18 cellular contexts compared by ENCODE assay signal in genomic region chr9:70607329-70607728, GRCh38.
"Had no signal": no experiment of that assay in that cellular context is flagged by ENCODE, and none has a peak within 500 bp of the region (broad histone marks: within the 10 kb centered on the region; RNA-seq: fewer than 3 reads in every experiment).

No MANE protein-coding gene starts in this region.

- H3K27me3 ChIP-seq: body of pancreas, tibial artery, uterus had no signal

- H3K36me3 ChIP-seq: tibial artery, uterus had no signal

- H3K9me3 ChIP-seq: body of pancreas, tibial artery, uterus had no signal

- ATAC-seq: body of pancreas, foreskin keratinocyte had no signal

- H3K4me1 ChIP-seq: foreskin keratinocyte, parathyroid adenoma had no signal

- DNase-seq: activated B cell treated with CpG ODN at 0.5 μM for 24 hours; activated CD4-positive, alpha-beta memory T cell treated with anti-CD3 and anti-CD28 coated beads for 36 hours; activated CD4-positive, alpha-beta T cell treated with anti-CD3 and anti-CD28 coated beads for 4 hours; activated naive CD4-positive, alpha-beta T cell; activated naive CD8-positive, alpha-beta T cell treated with anti-CD3 and anti-CD28 coated beads for 36 hours; amniotic stem cell; foreskin keratinocyte; glutamatergic neuron; islet precursor cell; midbrain; stimulated activated CD4-positive, alpha-beta T cell treated with anti-CD3 and anti-CD28 coated beads, Interleukin-1b, Interleukin-23, amount 100 ng/mL, for 48 hours; stimulated activated CD8-positive, alpha-beta memory T cell treated with anti-CD3 and anti-CD28 coated beads, Interleukin-4, amount 100 ng/mL, for 48 hours; stimulated activated naive CD4-positive, alpha-beta T cell; uterus had no signal

- H3K27ac ChIP-seq: body of pancreas, epithelial cell of prostate, foreskin keratinocyte, parathyroid adenoma, tibial artery, uterus had no signal

- H3K79me2 ChIP-seq: parathyroid adenoma had no signal

- H3K4me3 ChIP-seq: body of pancreas, tibial artery, uterus had no signal

- H3K9ac ChIP-seq: parathyroid adenoma had no signal

- H2AFZ ChIP-seq: parathyroid adenoma had no signal
